ENCODE assay signal across 14 cellular contexts in genomic region chr18:22194151-22194598, GRCh38. TPM values are rescaled to one million over a fixed set of nuclear protein-coding genes. Genes with fewer than 3 reads are reported as not detected.
DNase-seq lines count a peak whose midpoint lies in the region; ATAC-seq, FAIRE-seq and TF ChIP-seq lines count a peak whose summit lies in the region.
"Had no signal": no experiment of that assay in that cellular context is flagged by ENCODE, and none has a peak within 500 bp of the region (broad histone marks: within the 10 kb centered on the region; RNA-seq: fewer than 3 reads in every experiment).

No MANE protein-coding gene starts in this region.

- H2AK5ac ChIP-seq in trophoblast cell (ENCODE audit: low read length) = no peak overlapping the region

- peak overlapping the region; percentile 22 for H2BK12ac ChIP-seq in trophoblast cell (ENCODE audit: low read length)

- H3K23ac ChIP-seq in trophoblast cell (ENCODE audit: low read length) = no peak overlapping the region

- in situ Hi-C loops in mammary epithelial cell (cut with MboI; ENCODE audit: low sequenced_read_pairs in 2 of 2) = no loop called here

- H3K27ac ChIP-seq in HEK293 (ENCODE audit: extremely low read depth, low read depth, low read length) (no peak overlapping the region), trophoblast cell (ENCODE audit: low read depth, low read length) (peak overlapping the region; percentile 61), mammary epithelial cell (ENCODE audit: insufficient read depth, low read depth, low read length) (no peak overlapping the region)
- H3K27ac ChIP-seq: prostate gland had no signal

- H3K36me3 ChIP-seq in HEK293 (ENCODE audit: control insufficient read depth in 2 of 2, insufficient read depth in 1 of 2, low read length in 2 of 2) (peaks cover 38 to 95% of the 10 kb centered on the region in 2 experiments), trophoblast cell (ENCODE audit: control insufficient read depth in 1 of 2, insufficient read depth in 2 of 2, low read length in 2 of 2) (no peaks in the 10 kb centered on the region), mammary epithelial cell (ENCODE audit: insufficient read depth, low read length) (no peaks in the 10 kb centered on the region)
- H3K36me3 ChIP-seq: prostate gland had no signal

- H3K4me2 ChIP-seq in trophoblast cell (ENCODE audit: low read length) (no peak overlapping the region), mammary epithelial cell (ENCODE audit: insufficient read depth, low read depth, low read length) (no peak overlapping the region)

- H4K12ac ChIP-seq in trophoblast cell (ENCODE audit: low read depth, low read length) = peak overlapping the region; percentile 33

- BruUV-seq in mammary epithelial cell (replicated peaks; lab: Mats Ljungman, UMichigan) = no TSS peak

- dilution Hi-C loops in mammary epithelial cell (cut with HindIII; ENCODE audit: low sequenced_read_pairs) = no loop called here

- H3K9ac ChIP-seq in trophoblast cell (ENCODE audit: low read length) = no peak overlapping the region
- no peak overlapping the region for H3K9ac ChIP-seq in mammary epithelial cell (ENCODE audit: insufficient read depth, low read length)

- no peaks in the 10 kb centered on the region for H3K79me1 ChIP-seq in trophoblast cell (ENCODE audit: low read length)

- no peak overlapping the region for H3K4ac ChIP-seq in trophoblast cell (ENCODE audit: low read depth, low read length)

- H3K27me3 ChIP-seq in trophoblast cell (ENCODE audit: insufficient read depth, low read length) (no peaks in the 10 kb centered on the region), mammary epithelial cell (ENCODE audit: insufficient read depth, low read length) (no peaks in the 10 kb centered on the region)

- no peaks in the 10 kb centered on the region for H4K20me1 ChIP-seq in mammary epithelial cell (ENCODE audit: insufficient read depth, low read length)

- H3K9me3 ChIP-seq in HEK293 (ENCODE audit: control insufficient read depth, insufficient read depth, low read depth, low read length) = no peaks in the 10 kb centered on the region
- no peaks in the 10 kb centered on the region for H3K9me3 ChIP-seq in trophoblast cell (ENCODE audit: insufficient read depth, low read depth, low read length)
- no peaks in the 10 kb centered on the region for H3K9me3 ChIP-seq in mammary epithelial cell (replicated peaks; ENCODE audit: insufficient read depth, low read length)
- H3K9me3 ChIP-seq: prostate gland had no signal

- peak overlapping the region; percentile 68 for H4K8ac ChIP-seq in trophoblast cell (ENCODE audit: low read depth, low read length)

- H3K4me1 ChIP-seq in HEK293 (ENCODE audit: control insufficient read depth, insufficient read depth, low read length) = peaks cover 10% of the 10 kb centered on the region; the same call in 1 of the 2 replicates
- peaks cover 3 to 7% of the 10 kb centered on the region in 2 experiments for H3K4me1 ChIP-seq in trophoblast cell (ENCODE audit: control insufficient read depth in 1 of 2, insufficient read depth in 2 of 2, low read length in 2 of 2)
- H3K4me1 ChIP-seq in mammary epithelial cell (ENCODE audit: insufficient read depth, low read length) = no peaks in the 10 kb centered on the region
- H3K4me1 ChIP-seq: prostate gland had no signal

- POLR2A ChIA-PET in HEK293 (lab: Yijun Ruan, JAX) = no interaction called here

- DNase-seq in cardiac fibroblast (ENCODE audit: low read depth in 2 of 2) (peak; percentile 2 to 83), iPS-NIHi7 (ENCODE audit: extremely low spot score) (peak; percentile 51), trophoblast cell (no peak), GM19239 (ENCODE audit: insufficient read length, low spot score) (no peak), mammary epithelial cell (no peak)
- DNase-seq in effector CD8-positive, alpha-beta T cell (lab: John Stamatoyannopoulos, UW) = no peak
- DNase-seq: NCI-H2029, PC-3 had no signal

- H3K18ac ChIP-seq in trophoblast cell (ENCODE audit: low read length) = no peak overlapping the region

- no peak for FAIRE-seq in GM19239 (lab: Jason Lieb, UNC)
- FAIRE-seq: GM18507, islet of Langerhans had no signal

- H2BK5ac ChIP-seq in trophoblast cell (ENCODE audit: low read depth, low read length, poor library complexity) = peak overlapping the region; percentile 29

- peak overlapping the region; percentile 16 for H3K14ac ChIP-seq in trophoblast cell (ENCODE audit: low read length)

- intact Hi-C loops in mammary epithelial cell (cut with micrococcal nuclease) = no loop called here

- H2AFZ ChIP-seq in trophoblast cell (ENCODE audit: insufficient read depth, low read length, poor library complexity) (peak overlapping the region; percentile 67), mammary epithelial cell (ENCODE audit: low read depth, low read length) (no peak overlapping the region)

- H3K79me2 ChIP-seq in trophoblast cell (ENCODE audit: control insufficient read depth, insufficient read depth, low read length, poor library complexity) (no peaks in the 10 kb centered on the region), mammary epithelial cell (ENCODE audit: insufficient read depth, low read length) (no peaks in the 10 kb centered on the region)

- H3K4me3 ChIP-seq in HEK293 (ENCODE audit: low read depth, low read length) (no peak overlapping the region), cardiac fibroblast (replicated peaks in 1 of 2; ENCODE audit: low read depth in 2 of 2, low read length in 2 of 2) (no peak overlapping the region), trophoblast cell (ENCODE audit: low read depth, low read length) (no peak overlapping the region), mammary epithelial cell (replicated peaks in 1 of 3; ENCODE audit: insufficient read depth in 1 of 3, low read depth in 2 of 3, low read length in 3 of 3) (no peak overlapping the region)
- H3K4me3 ChIP-seq: prostate gland had no signal

- CTCF ChIA-PET in HEK293 (lab: Yijun Ruan, JAX) = interaction anchor here (0.7 kb wide), 3 partner anchors 26 to 783 kb away, joined by 4 to 6 read pairs (median 5); no protein-coding TSS in a partner anchor
- CTCF ChIA-PET in mammary epithelial cell (lab: Charles Lee; ENCODE audit: low non-redundant PET) = no interaction called here

- H2BK120ac ChIP-seq in trophoblast cell (ENCODE audit: insufficient read depth, low read length, poor library complexity) = peak overlapping the region; percentile 19

- TF ChIP-seq CTCF in HEK293 (tag by site-specific recombination; IDR thresholded peaks at IDR 0.05) = no peak
- TF ChIP-seq CTCF in cardiac fibroblast (IDR thresholded peaks at IDR 0.05; ENCODE audit: low read depth, low read length) = no peak
- TF ChIP-seq CTCF in mammary epithelial cell (conservative IDR thresholded peaks at IDR 0.05 in 1 of 2, IDR thresholded peaks at IDR 0.05 in 1 of 2; ENCODE audit: extremely low read depth in 1 of 2, insufficient read depth in 1 of 2, low read depth in 1 of 2, low read length in 2 of 2) = no peak

- H4K91ac ChIP-seq in trophoblast cell (ENCODE audit: low read depth, low read length) = peak overlapping the region; percentile 36

- WGBS in trophoblast cell (ENCODE audit: extremely low coverage, insufficient coverage, insufficient read length) = no CpG with 5 or more reads among the region's 7 CpGs
- WGBS in mammary epithelial cell (ENCODE audit: low coverage, missing lambda C conversion rate) = 80% methylated on average over 4 of the region's 7 CpGs

- ATAC-seq in GM19397 (IDR thresholded peaks at IDR 0.05; ENCODE audit: unreplicated experiment) = no peak
- ATAC-seq: PC-3 had no signal

TF ChIP-seq in HEK293, 187 proteins besides CTCF, POLR2A, EP300 and RAD21 (continues in another document):
- TF ChIP-seq ZNF600 (tag by site-specific recombination; IDR thresholded peaks at IDR 0.05) = peak; percentile 55; the same call in 1 of the 2 replicates
- TF ChIP-seq, protein P1, sequence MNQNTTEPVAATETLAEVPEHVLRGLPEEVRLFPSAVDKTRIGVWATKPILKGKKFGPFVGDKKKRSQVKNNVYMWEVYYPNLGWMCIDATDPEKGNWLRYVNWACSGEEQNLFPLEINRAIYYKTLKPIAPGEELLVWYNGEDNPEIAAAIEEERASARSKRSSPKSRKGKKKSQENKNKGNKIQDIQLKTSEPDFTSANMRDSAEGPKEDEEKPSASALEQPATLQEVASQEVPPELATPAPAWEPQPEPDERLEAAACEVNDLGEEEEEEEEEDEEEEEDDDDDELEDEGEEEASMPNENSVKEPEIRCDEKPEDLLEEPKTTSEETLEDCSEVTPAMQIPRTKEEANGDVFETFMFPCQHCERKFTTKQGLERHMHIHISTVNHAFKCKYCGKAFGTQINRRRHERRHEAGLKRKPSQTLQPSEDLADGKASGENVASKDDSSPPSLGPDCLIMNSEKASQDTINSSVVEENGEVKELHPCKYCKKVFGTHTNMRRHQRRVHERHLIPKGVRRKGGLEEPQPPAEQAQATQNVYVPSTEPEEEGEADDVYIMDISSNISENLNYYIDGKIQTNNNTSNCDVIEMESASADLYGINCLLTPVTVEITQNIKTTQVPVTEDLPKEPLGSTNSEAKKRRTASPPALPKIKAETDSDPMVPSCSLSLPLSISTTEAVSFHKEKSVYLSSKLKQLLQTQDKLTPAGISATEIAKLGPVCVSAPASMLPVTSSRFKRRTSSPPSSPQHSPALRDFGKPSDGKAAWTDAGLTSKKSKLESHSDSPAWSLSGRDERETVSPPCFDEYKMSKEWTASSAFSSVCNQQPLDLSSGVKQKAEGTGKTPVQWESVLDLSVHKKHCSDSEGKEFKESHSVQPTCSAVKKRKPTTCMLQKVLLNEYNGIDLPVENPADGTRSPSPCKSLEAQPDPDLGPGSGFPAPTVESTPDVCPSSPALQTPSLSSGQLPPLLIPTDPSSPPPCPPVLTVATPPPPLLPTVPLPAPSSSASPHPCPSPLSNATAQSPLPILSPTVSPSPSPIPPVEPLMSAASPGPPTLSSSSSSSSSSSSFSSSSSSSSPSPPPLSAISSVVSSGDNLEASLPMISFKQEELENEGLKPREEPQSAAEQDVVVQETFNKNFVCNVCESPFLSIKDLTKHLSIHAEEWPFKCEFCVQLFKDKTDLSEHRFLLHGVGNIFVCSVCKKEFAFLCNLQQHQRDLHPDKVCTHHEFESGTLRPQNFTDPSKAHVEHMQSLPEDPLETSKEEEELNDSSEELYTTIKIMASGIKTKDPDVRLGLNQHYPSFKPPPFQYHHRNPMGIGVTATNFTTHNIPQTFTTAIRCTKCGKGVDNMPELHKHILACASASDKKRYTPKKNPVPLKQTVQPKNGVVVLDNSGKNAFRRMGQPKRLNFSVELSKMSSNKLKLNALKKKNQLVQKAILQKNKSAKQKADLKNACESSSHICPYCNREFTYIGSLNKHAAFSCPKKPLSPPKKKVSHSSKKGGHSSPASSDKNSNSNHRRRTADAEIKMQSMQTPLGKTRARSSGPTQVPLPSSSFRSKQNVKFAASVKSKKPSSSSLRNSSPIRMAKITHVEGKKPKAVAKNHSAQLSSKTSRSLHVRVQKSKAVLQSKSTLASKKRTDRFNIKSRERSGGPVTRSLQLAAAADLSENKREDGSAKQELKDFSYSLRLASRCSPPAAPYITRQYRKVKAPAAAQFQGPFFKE (tag by site-specific recombination; IDR thresholded peaks at IDR 0.05; ENCODE audit: borderline replicate concordance) = no peak
- TF ChIP-seq MYNN (tag by site-specific recombination; IDR thresholded peaks at IDR 0.05; ENCODE audit: borderline replicate concordance) = no peak
- no peak for TF ChIP-seq ZNF658 (tag by site-specific recombination; IDR thresholded peaks at IDR 0.05)

RNA-seq across cellular contexts. Expression of gene GATA6, which starts 24.8 kb away (rescaled TPM):
- 1.7 and 1.9 TPM in 2 replicates for polyA plus RNA-seq in trophoblast cell (2013)
- total RNA-seq in mammary epithelial cell = 1 to 10 TPM; 1.0 to 3.6 TPM
- polyA plus RNA-seq in mammary epithelial cell = 0.62 TPM
- not detected for polyA minus RNA-seq in mammary epithelial cell
- polyA plus RNA-seq: IgD-negative memory B cell had no signal

Comparison
In these comparisons a context has a peak if more than half of its experiments do, and no peak if none do; other contexts are left out.
1. DNase-seq: peak in cardiac fibroblast (2 of 2) and iPS-NIHi7 (single experiment); none in trophoblast cell (0 of 2), GM19239 (single experiment), effector CD8-positive, alpha-beta T cell (single experiment) and mammary epithelial cell (single experiment).